Comparison of ENCODE assay signal across 8 cellular contexts in genomic region chr7:94908204-94909022, GRCh38. TPM values are rescaled to one million over a fixed set of nuclear protein-coding genes. Genes with fewer than 3 reads are reported as not detected.
DNase-seq lines count a peak whose midpoint lies in the region; ATAC-seq and TF ChIP-seq lines count a peak whose summit lies in the region.

No MANE protein-coding gene starts in this region.

- no peak for DNase-seq in AG04450 (ENCODE audit: low read depth, low spot score)
- DNase-seq in HFF-Myc (ENCODE audit: extremely low read depth, low read depth): no peak
- DNase-seq in RWPE1 (ENCODE audit: low spot score): peak; percentile 5
- DNase-seq in fibroblast of villous mesenchyme (ENCODE audit: low read depth): peak; percentile 1
- peak; percentile 8 for DNase-seq in naive B cell
- no peak for DNase-seq in OCI-M1 (lab: John Stamatoyannopoulos, UW)

- H3K36me3 Mint-ChIP-seq in naive B cell: no peaks in the 10 kb centered on the region

- ATAC-seq in naive B cell (ENCODE audit: low read depth in 2 of 2) (peak; percentile 20 to 29), GM18519 (IDR thresholded peaks at IDR 0.05; ENCODE audit: low FRiP score, unreplicated experiment) (no peak), HG03520 (IDR thresholded peaks at IDR 0.05; ENCODE audit: unreplicated experiment) (no peak)

- H3K27ac Mint-ChIP-seq in naive B cell: peak overlapping the region in 3 of 6 donors; percentile 22 to 89 (median 38)

- H3K9me3 Mint-ChIP-seq in naive B cell: no peaks in the 10 kb centered on the region

- POLR2A ChIA-PET in AG04450 (lab: Yijun Ruan, JAX) (no interaction called here), RWPE1 (lab: Yijun Ruan, JAX; ENCODE audit: low non-redundant PET) (no interaction called here)

- no peaks in the 10 kb centered on the region for H3K9me3 ChIP-seq in AG04450 (ENCODE audit: control insufficient read depth, insufficient read depth, low read length)

- peaks cover 26 to 36% (median 27%) of the 10 kb centered on the region in 3 donors for H3K27me3 Mint-ChIP-seq in naive B cell

- peak overlapping the region; percentile 69 to 93 (median 85) for H3K4me3 Mint-ChIP-seq in naive B cell

- H3K4me1 Mint-ChIP-seq in naive B cell: peaks cover 9 to 20% (median 13%) of the 10 kb centered on the region in 3 donors

- peaks cover 25% of the 10 kb centered on the region for H3K27me3 ChIP-seq in AG04450 (ENCODE audit: control insufficient read depth, insufficient read depth, low read length)

- CTCF ChIA-PET in AG04450 (lab: Charles Lee) (no interaction called here), RWPE1 (lab: Yijun Ruan, JAX) (no interaction called here)

- TF ChIP-seq CTCF in AG04450 (IDR thresholded peaks at IDR 0.05; ENCODE audit: low read depth, low read length) (no peak), HFF-Myc (IDR thresholded peaks at IDR 0.05; ENCODE audit: low read depth, low read length, missing control alignments) (no peak), RWPE1 (conservative IDR thresholded peaks at IDR 0.05; ENCODE audit: low read depth) (no peak), fibroblast of villous mesenchyme (IDR thresholded peaks at IDR 0.05; ENCODE audit: insufficient read depth, low read depth, low read length) (no peak)

- H3K4me3 ChIP-seq in AG04450 (ENCODE audit: low read depth, low read length) (peak overlapping the region; percentile 37), HFF-Myc (replicated peaks; ENCODE audit: low read depth, low read length) (peak overlapping the region; percentile 35), fibroblast of villous mesenchyme (ENCODE audit: low read depth, low read length) (peak overlapping the region; percentile 50)

- no peak overlapping the region for H3K27ac ChIP-seq in AG04450 (ENCODE audit: low read depth, low read length)
- H3K27ac ChIP-seq in RWPE1: no peak overlapping the region

RNA-seq across cellular contexts. Expression of gene PPP1R9A, which starts 1.0 kb away (rescaled TPM):
- polyA plus RNA-seq in AG04450 (2011; rRNA removed) (0.02 TPM in 1 of 2 replicates, not detected in the other), naive B cell (ENCODE audit: low read depth in 6 of 6) (1 to 10 TPM in 5 of 6 donors, under 1 TPM in 1; 0.63 to 2.2 (median 1.4) TPM)
- not detected in 2 replicates for polyA minus RNA-seq in AG04450 (2011; rRNA and poly(A)+ RNA removed)
- under 0.01 TPM in 2 replicates for total RNA-seq in fibroblast of villous mesenchyme

Comparison
In these comparisons a context has a peak if more than half of its experiments do, and no peak if none do; other contexts are left out.
1. DNase-seq: peak in RWPE1 (single experiment), fibroblast of villous mesenchyme (single experiment) and naive B cell (single experiment); none in AG04450 (single experiment), HFF-Myc (single experiment) and OCI-M1 (single experiment).
2. ATAC-seq: peak in naive B cell (2 of 2); none in GM18519 (single experiment) and HG03520 (single experiment).
3. Peak in every context shown above with its lines, with median percentiles within 50 percentile points of each other: H3K4me3 ChIP-seq.